Comparison of ENCODE assay signal across 16 cellular contexts in the genomic region with DNA sequence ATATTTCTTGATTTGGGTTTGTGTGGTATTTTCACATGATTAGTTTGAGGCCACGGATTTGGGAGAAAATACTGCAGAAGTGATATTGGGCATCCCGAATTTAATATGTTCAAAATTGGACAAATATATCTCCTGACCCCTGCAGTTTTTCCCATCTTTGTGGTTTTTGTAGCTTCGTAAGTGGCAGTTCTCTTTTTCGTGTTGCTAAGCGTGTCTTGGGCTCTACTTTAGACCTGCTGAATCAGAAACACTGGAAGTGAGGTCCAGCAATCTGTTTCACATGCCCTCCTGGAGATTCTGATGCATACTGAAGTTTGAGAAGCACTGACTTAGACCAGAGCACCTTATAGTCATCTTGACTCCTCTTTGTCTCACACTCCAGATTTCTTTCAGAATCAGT.
DNase-seq lines count a peak whose midpoint lies in the region.
"Had no signal": no experiment of that assay in that cellular context is flagged by ENCODE, and none has a peak within 500 bp of the region (broad histone marks: within the 10 kb centered on the region; RNA-seq: fewer than 3 reads in every experiment).

No MANE protein-coding gene starts in this region.

- H3K27ac ChIP-seq in Karpas-422 (ENCODE audit: low read length): no peak overlapping the region
- H3K27ac ChIP-seq: KMS-11 had no signal

- no peaks in the 10 kb centered on the region for H4K20me1 ChIP-seq in Karpas-422 (ENCODE audit: insufficient read depth, low read depth, low read length)

- no peak overlapping the region for H3K9ac ChIP-seq in Karpas-422 (ENCODE audit: low read length)
- H3K9ac ChIP-seq: KMS-11 had no signal

- H3K9me2 ChIP-seq in Karpas-422 (replicated peaks; ENCODE audit: insufficient read depth, low read length): no peaks in the 10 kb centered on the region

- peaks cover 15% of the 10 kb centered on the region for H3K4me1 ChIP-seq in Karpas-422 (ENCODE audit: low read length)

- no peaks in the 10 kb centered on the region for H3K79me2 ChIP-seq in Karpas-422 (ENCODE audit: low read length)

- H3K36me3 ChIP-seq in Karpas-422 (ENCODE audit: insufficient read depth, low read length): no peaks in the 10 kb centered on the region

- no peak overlapping the region for H3K4me3 ChIP-seq in Karpas-422 (ENCODE audit: low read length)

- H3K4me2 ChIP-seq in Karpas-422 (ENCODE audit: low read depth, low read length, poor library complexity, severe bottlenecking): no peak overlapping the region
- H3K4me2 ChIP-seq: KMS-11 had no signal

- DNase-seq in SIG-M5 treated with dmso at 0.1 percent for 504 hours (lab: John Stamatoyannopoulos, UW; ENCODE audit: unreplicated experiment) (peak; percentile 14), SIG-M5 (lab: John Stamatoyannopoulos, UW) (no peak), Karpas-422 (no peak), SKM-1 treated with dmso at 0.1 percent for 144 hours (lab: John Stamatoyannopoulos, UW; ENCODE audit: unreplicated experiment) (peak; percentile 8), NCI-H2029 treated with DMSO at 0.1 percent for 48 hours (lab: John Stamatoyannopoulos, UW) (no peak), Ammon's horn (ENCODE audit: low spot score) (no peak)
- DNase-seq in activated CD4-positive, alpha-beta T cell treated with anti-CD3 and anti-CD28 coated beads for 1 hour: no peak
- DNase-seq: DMS79, NCI-H1092, NCI-H1436, NCI-H1930, NCI-H226, NCI-H510A treated with DMSO at 0.1 percent for 48 hours, NCI-H748 treated with DMSO at 0.1 percent for 48 hours, OCI-M1 had no signal

- H2AFZ ChIP-seq in Karpas-422 (ENCODE audit: low read length): peak overlapping the region; percentile 11; the same call in 1 of the 2 replicates

- H3K9me3 ChIP-seq in Karpas-422 (ENCODE audit: low read length): no peaks in the 10 kb centered on the region

- H3K27me3 ChIP-seq in Karpas-422 (ENCODE audit: low read length): no peaks in the 10 kb centered on the region

Comparison
In these comparisons a context has a peak if more than half of its experiments do, and no peak if none do; other contexts are left out.
1. DNase-seq: peak in SIG-M5 treated with dmso at 0.1 percent for 504 hours (single experiment) and SKM-1 treated with dmso at 0.1 percent for 144 hours (single experiment); none in SIG-M5 (single experiment), Karpas-422 (single experiment), activated CD4-positive, alpha-beta T cell treated with anti-CD3 and anti-CD28 coated beads for 1 hour (single experiment), NCI-H2029 treated with DMSO at 0.1 percent for 48 hours (single experiment) and Ammon's horn (single experiment).